In genomic region chr14:45135181-45135580, GRCh38 we compare ENCODE assay signal across 8 cellular contexts. TPM values are rescaled to one million over a fixed set of nuclear protein-coding genes. Genes with fewer than 3 reads are reported as not detected.
DNase-seq lines count a peak whose midpoint lies in the region; ATAC-seq, FAIRE-seq and TF ChIP-seq lines count a peak whose summit lies in the region.

No MANE protein-coding gene starts in this region.

- H3K36me3 ChIP-seq in BLaER1 treated with 17β-estradiol and CSF1 and Interleukin-3, amounts not matched to agents 10 nM and 100 nM, result peaks cover 0 to 28% (median 0%) of the 10 kb centered on the region in 11 experiments; a peak in 5 of 22 replicates
- H3K36me3 ChIP-seq in HUES64 (ENCODE audit: insufficient read depth, low read length) (peaks cover 16% of the 10 kb centered on the region), GM12878 (ENCODE audit: control insufficient read depth in 2 of 2, insufficient read depth in 2 of 2, low read length in 1 of 2) (0 out of 4 replicates have a peak, but pooled peaks cover 0 to 3% of the 10 kb centered on the region in 2 experiments), right lobe of liver (no peaks in the 10 kb centered on the region)

- peaks cover 0 to 22% (median 0%) of the 10 kb centered on the region in 11 experiments; a peak in 6 of 22 replicates for H4K20me1 ChIP-seq in BLaER1 treated with 17β-estradiol and CSF1 and Interleukin-3, amounts not matched to agents 10 nM and 100 nM
- no peaks in the 10 kb centered on the region for H4K20me1 ChIP-seq in GM12878 (ENCODE audit: control insufficient read depth, insufficient read depth)

- H3K9ac ChIP-seq in BLaER1 treated with 17β-estradiol and CSF1 and Interleukin-3, amounts not matched to agents 10 nM and 100 nM, result peak overlapping the region; percentile 89 to 96 (median 94)
- H3K9ac ChIP-seq in HUES64 (ENCODE audit: low read depth, low read length), result peak overlapping the region; percentile 8; the same call in 1 of the 2 replicates
- peak overlapping the region; percentile 86 for H3K9ac ChIP-seq in GM12878 (ENCODE audit: control insufficient read depth, insufficient read depth, low read length)

- no peak for TF ChIP-seq EP300 in GM12878 (IDR thresholded peaks at IDR 0.05; ENCODE audit: borderline replicate concordance in 1 of 2, control insufficient read depth in 1 of 2, low read depth in 2 of 2, low read length in 2 of 2)

- POLR2A ChIA-PET in GM12878 (lab: Charles Lee), result interaction anchor here (1.1 to 2.5 kb wide), 5 partner anchors 10 to 172 kb away, joined by 3 to 12 read pairs (median 4); no protein-coding TSS in a partner anchor

- no peak for TF ChIP-seq POLR2A in GM12878 (IDR thresholded peaks at IDR 0.05; ENCODE audit: low read depth, low read length)
- no peak for TF ChIP-seq POLR2A in right lobe of liver (IDR thresholded peaks at IDR 0.05)

- peaks cover 69% of the 10 kb centered on the region for H3K79me2 ChIP-seq in GM12878 (ENCODE audit: control insufficient read depth, insufficient read depth, low read length)

- H3K36me3 Mint-ChIP-seq in type B pancreatic cell, result no peaks in the 10 kb centered on the region

- peak overlapping the region; percentile 99 for H3K4me3 Mint-ChIP-seq in type B pancreatic cell

- ATAC-seq in GM12878 (no peak), right lobe of liver (no peak), HG03039 (IDR thresholded peaks at IDR 0.05; ENCODE audit: unreplicated experiment) (no peak)

- in situ Hi-C loops in GM12878 (cut with MboI), result loop anchor here (5.0 kb wide), 1 partner anchor 173 kb away; the partner anchor contains the start of genes KLHL28 and TOGARAM1

- H3K4me1 Mint-ChIP-seq in type B pancreatic cell (ENCODE audit: unreplicated experiment), result peaks cover 16% of the 10 kb centered on the region

- H3K27me3 ChIP-seq in BLaER1 treated with 17β-estradiol and CSF1 and Interleukin-3, amounts not matched to agents 10 nM and 100 nM, result no peaks in the 10 kb centered on the region
- no peaks in the 10 kb centered on the region for H3K27me3 ChIP-seq in HUES64 (ENCODE audit: insufficient read depth, low read length)
- no peaks in the 10 kb centered on the region for H3K27me3 ChIP-seq in GM12878 (replicated peaks in 1 of 2; ENCODE audit: control insufficient read depth in 2 of 2, insufficient read depth in 2 of 2, low read length in 1 of 2)
- H3K27me3 ChIP-seq in right lobe of liver, result no peaks in the 10 kb centered on the region

- peak overlapping the region; percentile 61 to 91 (median 86) for H3K4me3 ChIP-seq in BLaER1 treated with 17β-estradiol and CSF1 and Interleukin-3, amounts not matched to agents 10 nM and 100 nM
- H3K4me3 ChIP-seq in HUES64 (ENCODE audit: low read length), result peak overlapping the region; percentile 79
- H3K4me3 ChIP-seq in GM12878, result peak overlapping the region; percentile 74
- peak overlapping the region; percentile 57 to 83 (median 74) for H3K4me3 ChIP-seq in right lobe of liver

- H3K9me3 Mint-ChIP-seq in type B pancreatic cell, result no peaks in the 10 kb centered on the region

- DNase-seq in GM12878 (ENCODE audit: low read depth, low spot score) (no peak), right lobe of liver (no peak), type B pancreatic cell (ENCODE audit: extremely low spot score, unreplicated experiment) (no peak), activated gamma-delta T cell (lab: John Stamatoyannopoulos, UW) (no peak)
- no peak for DNase-seq in activated CD4-positive, alpha-beta T cell treated with anti-CD3 and anti-CD28 coated beads for 1 hour

- no peaks in the 10 kb centered on the region for H3K9me3 ChIP-seq in BLaER1 treated with 17β-estradiol and CSF1 and Interleukin-3, amounts not matched to agents 10 nM and 100 nM (replicated peaks in 1 of 11)
- H3K9me3 ChIP-seq in HUES64 (ENCODE audit: insufficient read depth, low read depth, low read length) (no peaks in the 10 kb centered on the region), GM12878 (replicated peaks; ENCODE audit: control insufficient read depth, insufficient read depth, low read length) (no peaks in the 10 kb centered on the region), right lobe of liver (no peaks in the 10 kb centered on the region)

- CTCF ChIA-PET in GM12878 (lab: Yijun Ruan, JAX), result interaction anchor here (1.1 to 2.6 kb wide), 4 partner anchors 135 to 223 kb away, joined by 3 to 13 read pairs (median 3); partner anchors contain the start of genes KLHL28 and TOGARAM1

- no TSS peak for BruUV-seq in GM12878 (replicated peaks; lab: Mats Ljungman, UMichigan)

- no peak for FAIRE-seq in GM12878 (lab: Jason Lieb, UNC)

- H3K4me1 ChIP-seq in BLaER1 treated with 17β-estradiol and CSF1 and Interleukin-3, amounts not matched to agents 10 nM and 100 nM, result peaks cover 23 to 59% (median 45%) of the 10 kb centered on the region in 10 experiments
- H3K4me1 ChIP-seq in HUES64 (ENCODE audit: insufficient read depth, low read length) (peaks cover 16% of the 10 kb centered on the region), GM12878 (ENCODE audit: control insufficient read depth, insufficient read depth, low read length) (peaks cover 4% of the 10 kb centered on the region), right lobe of liver (peaks cover 0 to 11% (median 6%) of the 10 kb centered on the region in 4 donors)

- TF ChIP-seq CTCF in GM12878 (IDR thresholded peaks at IDR 0.05 in 2 of 3, conservative IDR thresholded peaks at IDR 0.05 in 1 of 3; ENCODE audit: control insufficient read depth in 2 of 3, extremely low read depth in 1 of 3, insufficient read depth in 1 of 3, low read depth in 3 of 3, low read length in 3 of 3), result no peak
- TF ChIP-seq CTCF in right lobe of liver (IDR thresholded peaks at IDR 0.05), result no peak
- TF ChIP-seq CTCF in type B pancreatic cell (conservative IDR thresholded peaks at IDR 0.05), result no peak

- H3K4me2 ChIP-seq in BLaER1 treated with 17β-estradiol and CSF1 and Interleukin-3, amounts not matched to agents 10 nM and 100 nM, result peak overlapping the region; percentile 77 to 95 (median 91)
- H3K4me2 ChIP-seq in GM12878 (ENCODE audit: control insufficient read depth, insufficient read depth), result peak overlapping the region; percentile 77

- TF ChIP-seq RAD21 in GM12878 (IDR thresholded peaks at IDR 0.05; ENCODE audit: insufficient read depth, low read depth, low read length), result no peak

- intact Hi-C loops in GM12878 (cut with micrococcal nuclease; ENCODE audit: unreplicated experiment), result loop anchor here (1.0 to 2.0 kb wide), 2 partner anchors 118 to 238 kb away; partner anchors contain the start of gene MIS18BP1
- intact Hi-C loops in right lobe of liver (cut with DNase I), result no loop called here

- H3K27ac Mint-ChIP-seq in type B pancreatic cell, result peak overlapping the region; percentile 97

- 0% methylated on average over 1 of the region's 7 CpGs for WGBS in HUES64
- under 1% methylated on average over 7 of the region's 7 CpGs for WGBS in GM12878 (ENCODE audit: insufficient coverage, insufficient replicate concordance, low lambda C conversion rate, missing lambda C conversion rate)
- WGBS in right lobe of liver (ENCODE audit: insufficient coverage, low coverage, low lambda C conversion rate, missing lambda C conversion rate), result 1% methylated on average over 7 of the region's 7 CpGs

- peak overlapping the region; percentile 64 for H2AFZ ChIP-seq in GM12878 (ENCODE audit: control insufficient read depth, low read depth, low read length)

- no peaks in the 10 kb centered on the region for H3K27me3 Mint-ChIP-seq in type B pancreatic cell

- SMC1A ChIA-PET in GM12878 (lab: Charles Lee; ENCODE audit: uncharacterized antibody, unreplicated experiment), result interaction anchor here (0.6 to 1.6 kb wide), 6 partner anchors 36 to 289 kb away, joined by 3 to 5 read pairs (median 3); partner anchors contain the start of genes KLHL28 and TOGARAM1

- H3K27ac ChIP-seq in BLaER1 treated with 17β-estradiol and CSF1 and Interleukin-3, amounts not matched to agents 10 nM and 100 nM, result peak overlapping the region; percentile 89 to 97 (median 94)
- H3K27ac ChIP-seq in HUES64 (ENCODE audit: low read depth, low read length) (peak overlapping the region; percentile 16; the same call in 1 of the 2 replicates), GM12878 (ENCODE audit: control insufficient read depth, insufficient read depth) (peak overlapping the region; percentile 77), right lobe of liver (peak overlapping the region; percentile 77 to 83 (median 78))

- RAD21 ChIA-PET in GM12878 (lab: Charles Lee; ENCODE audit: unreplicated experiment), result interaction anchor here (1.0 to 2.6 kb wide), 5 partner anchors 50 to 222 kb away, joined by 3 to 8 read pairs (median 3); partner anchors contain the start of gene MIS18BP1

RNA-seq across cellular contexts. Expression of gene FANCM, which starts 0.5 kb away (rescaled TPM):
- 5.6 TPM for polyA plus RNA-seq in HUES64 (2013, experiment 1 of 2)
- 5.8 TPM for polyA plus RNA-seq in HUES64 (2013, experiment 2 of 2)
- total RNA-seq in GM12878 (2013; cell fraction: nucleolus; rRNA removed), result 61.2 and 63.0 TPM in 2 replicates
- total RNA-seq in GM12878 (2014; rRNA removed) (10.2 and 12.0 TPM in 2 replicates), GM12878 (2014; rRNA removed; fragmentation: Illumina TruSeq; extraction: Trizol) (14.3 and 14.6 TPM in 2 replicates), GM12878 (2021) (11.4 and 13.0 TPM in 2 replicates), right lobe of liver (1 to 10 TPM; 1.4 to 3.9 (median 1.9) TPM), type B pancreatic cell (ENCODE audit: low replicate concordance) (5.4 and 12.4 TPM in 2 replicates)
- 1.2 TPM for polyA plus RNA-seq in GM12878 (2011; ENCODE audit: low read depth)
- polyA plus RNA-seq in GM12878 (2011; rRNA removed) (9.8 and 17.1 TPM in 2 replicates), GM12878 (2014; fragmentation: Illumina TruSeq; extraction: Trizol) (7.9 and 8.7 TPM in 2 replicates), GM12878 (2014; fragmentation: Nextera tagmentation; extraction: Ambion mirVana) (1 to 10 TPM; 6.4 to 7.7 TPM), GM12878 (2014; rRNA removed) (7.8 and 9.7 TPM in 2 replicates), GM12878 (2016; fragmentation: Nextera tagmentation; extraction: Ambion mirVana) (10 to 100 TPM; 14.0 to 17.6 TPM)
- polyA plus RNA-seq in GM12878 (2011; cell fraction: cytosol; rRNA removed), result 3.6 and 4.1 TPM in 2 replicates
- 10.2 and 10.4 TPM in 2 replicates for polyA plus RNA-seq in GM12878 (2011; cell fraction: nucleus; rRNA removed)
- polyA plus RNA-seq in GM12878 (2012), result 3.0 and 4.4 TPM in 2 replicates
- polyA minus RNA-seq in GM12878 (2011; rRNA and poly(A)+ RNA removed), result 13.5 and 17.3 TPM in 2 replicates
- 4.4 and 10.5 TPM in 2 replicates for polyA minus RNA-seq in GM12878 (2011; cell fraction: cytosol; rRNA and poly(A)+ RNA removed)
- 23.2 and 37.9 TPM in 2 replicates for polyA minus RNA-seq in GM12878 (2011; cell fraction: nucleus; rRNA and poly(A)+ RNA removed)

RNA-seq across cellular contexts. Expression of gene FKBP3, which starts 0.9 kb away (rescaled TPM):
- polyA plus RNA-seq in HUES64 (2013, experiment 1 of 2), result 168 TPM
- polyA plus RNA-seq in HUES64 (2013, experiment 2 of 2), result 183 TPM
- total RNA-seq in GM12878 (2013; cell fraction: nucleolus; rRNA removed), result 35.3 and 37.9 TPM in 2 replicates
- total RNA-seq in GM12878 (2014; rRNA removed), result 65.4 and 67.2 TPM in 2 replicates
- total RNA-seq in GM12878 (2014; rRNA removed; fragmentation: Illumina TruSeq; extraction: Trizol), result 71.0 and 75.9 TPM in 2 replicates
- total RNA-seq in GM12878 (2021), result 78.7 and 82.0 TPM in 2 replicates
- 45.4 TPM for polyA plus RNA-seq in GM12878 (2011; ENCODE audit: low read depth)
- 83.1 and 148 TPM in 2 replicates for polyA plus RNA-seq in GM12878 (2011; rRNA removed)
- 15.9 and 20.3 TPM in 2 replicates for polyA plus RNA-seq in GM12878 (2011; cell fraction: cytosol; rRNA removed)
- polyA plus RNA-seq in GM12878 (2011; cell fraction: nucleus; rRNA removed), result 26.9 and 39.0 TPM in 2 replicates
- polyA plus RNA-seq in GM12878 (2012), result 66.7 and 69.1 TPM in 2 replicates
- polyA plus RNA-seq in GM12878 (2014; fragmentation: Illumina TruSeq; extraction: Trizol), result 141 and 149 TPM in 2 replicates
- polyA plus RNA-seq in GM12878 (2014; fragmentation: Nextera tagmentation; extraction: Ambion mirVana), result 100 to 1,000 TPM; 148 to 169 TPM
- polyA plus RNA-seq in GM12878 (2014; rRNA removed), result 87.9 and 116 TPM in 2 replicates
- polyA plus RNA-seq in GM12878 (2016; fragmentation: Nextera tagmentation; extraction: Ambion mirVana), result 100 to 1,000 TPM; 205 to 218 TPM
- polyA minus RNA-seq in GM12878 (2011; rRNA and poly(A)+ RNA removed), result 6.6 and 10.6 TPM in 2 replicates
- 4.7 and 7.4 TPM in 2 replicates for polyA minus RNA-seq in GM12878 (2011; cell fraction: cytosol; rRNA and poly(A)+ RNA removed)
- 9.2 and 14.8 TPM in 2 replicates for polyA minus RNA-seq in GM12878 (2011; cell fraction: nucleus; rRNA and poly(A)+ RNA removed)
- total RNA-seq in right lobe of liver, result 10 to 100 TPM; 25.0 to 32.9 (median 27.2) TPM
- total RNA-seq in type B pancreatic cell (ENCODE audit: low replicate concordance), result 66.1 and 96.9 TPM in 2 replicates

RNA-seq across cellular contexts. Expression of gene PRPF39, which starts 51.3 kb away (rescaled TPM):
- 19.6 TPM for polyA plus RNA-seq in HUES64 (2013, experiment 1 of 2)
- polyA plus RNA-seq in HUES64 (2013, experiment 2 of 2), result 26.4 TPM
- 237 and 261 TPM in 2 replicates for total RNA-seq in GM12878 (2013; cell fraction: nucleolus; rRNA removed)
- total RNA-seq in GM12878 (2014; rRNA removed) (34.6 and 46.8 TPM in 2 replicates), GM12878 (2014; rRNA removed; fragmentation: Illumina TruSeq; extraction: Trizol) (41.0 and 43.8 TPM in 2 replicates), GM12878 (2021) (41.7 and 43.2 TPM in 2 replicates), right lobe of liver (10 to 100 TPM in 3 of 6 experiments, 1 to 10 TPM in 3; 7.3 to 15.1 (median 10.4) TPM), type B pancreatic cell (ENCODE audit: low replicate concordance) (50.6 and 51.7 TPM in 2 replicates)
- 12.4 TPM for polyA plus RNA-seq in GM12878 (2011; ENCODE audit: low read depth)
- polyA plus RNA-seq in GM12878 (2011; rRNA removed) (91.7 and 114 TPM in 2 replicates), GM12878 (2014; fragmentation: Illumina TruSeq; extraction: Trizol) (39.3 and 56.1 TPM in 2 replicates), GM12878 (2014; fragmentation: Nextera tagmentation; extraction: Ambion mirVana) (10 to 100 TPM; 22.1 to 22.3 TPM), GM12878 (2014; rRNA removed) (43.7 and 43.8 TPM in 2 replicates), GM12878 (2016; fragmentation: Nextera tagmentation; extraction: Ambion mirVana) (10 to 100 TPM; 32.7 to 33.7 TPM)
- 19.8 and 24.0 TPM in 2 replicates for polyA plus RNA-seq in GM12878 (2011; cell fraction: cytosol; rRNA removed)
- 192 and 336 TPM in 2 replicates for polyA plus RNA-seq in GM12878 (2011; cell fraction: nucleus; rRNA removed)
- 22.6 and 30.5 TPM in 2 replicates for polyA plus RNA-seq in GM12878 (2012)
- polyA minus RNA-seq in GM12878 (2011; rRNA and poly(A)+ RNA removed), result 61.7 and 78.6 TPM in 2 replicates
- polyA minus RNA-seq in GM12878 (2011; cell fraction: cytosol; rRNA and poly(A)+ RNA removed), result 7.5 and 12.7 TPM in 2 replicates
- polyA minus RNA-seq in GM12878 (2011; cell fraction: nucleus; rRNA and poly(A)+ RNA removed), result 168 and 210 TPM in 2 replicates

Comparison
In these comparisons a context has a peak if more than half of its experiments do, and no peak if none do; other contexts are left out.
1. H3K27ac ChIP-seq: peak in every context shown above with its lines; median percentile 94 in BLaER1 treated with 17β-estradiol and CSF1 and Interleukin-3, amounts not matched to agents 10 nM and 100 nM; 78 in right lobe of liver; 77 in GM12878; 16 in HUES64.
2. H3K9ac ChIP-seq: peak in every context shown above with its lines; median percentile 94 in BLaER1 treated with 17β-estradiol and CSF1 and Interleukin-3, amounts not matched to agents 10 nM and 100 nM; 86 in GM12878; 8 in HUES64.